9 cellular contexts compared by ENCODE assay signal in the genomic region with DNA sequence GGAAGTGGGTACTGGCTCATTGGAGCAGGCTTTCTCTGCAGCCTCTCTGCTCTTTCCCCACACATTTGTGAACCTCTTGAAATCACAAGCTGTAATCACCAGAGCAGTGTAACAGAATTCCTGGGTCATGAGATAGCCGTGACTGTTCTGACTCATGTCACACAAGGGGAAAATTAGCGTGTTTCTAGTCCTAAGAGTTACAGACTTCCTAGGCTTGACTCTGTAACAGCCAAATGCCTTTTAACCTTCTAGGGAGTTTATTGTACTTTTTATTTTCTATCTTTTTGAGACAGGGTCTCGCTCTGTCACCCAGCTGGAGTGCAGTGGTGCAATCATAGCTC. TPM values are rescaled to one million over a fixed set of nuclear protein-coding genes. Genes with fewer than 3 reads are reported as not detected.
A peak's percentile ranks its signal among the peaks of the same experiment; 100 is the strongest.
DNase-seq lines count a peak whose midpoint lies in the region; ATAC-seq, FAIRE-seq and TF ChIP-seq lines count a peak whose summit lies in the region.
"Had no signal": no experiment of that assay in that cellular context is flagged by ENCODE, and none has a peak within 500 bp of the region (broad histone marks: within the 10 kb centered on the region; RNA-seq: fewer than 3 reads in every experiment).

No MANE protein-coding gene starts in this region.

- no peaks in the 10 kb centered on the region for H3K4me1 Mint-ChIP-seq in activated CD4-positive, alpha-beta memory T cell treated with anti-CD3 and anti-CD28 coated beads, Interleukin-2, amount 10 ng/mL, durations not matched to agents 7 days and 5 days

- DNase-seq in GM12891 (ENCODE audit: insufficient read length, low spot score) (no peak), NCI-H2029 (lab: John Stamatoyannopoulos, UW) (peak; percentile 54), epithelial cell of prostate (ENCODE audit: low read depth, low spot score) (peak; percentile 40), non-pigmented ciliary epithelial cell (ENCODE audit: low read depth) (peak; percentile 86), LoVo (ENCODE audit: low spot score) (no peak), NCI-H1048 (lab: John Stamatoyannopoulos, UW) (no peak)
- no peak for DNase-seq in activated CD4-positive, alpha-beta memory T cell treated with anti-CD3 and anti-CD28 coated beads, Interleukin-2, amount 10 ng/mL, durations not matched to agents 7 days and 5 days

- H3K27ac ChIP-seq in epithelial cell of prostate, result peak overlapping the region; percentile 67
- H3K27ac ChIP-seq: neutrophil had no signal

- ATAC-seq in GM19328 (IDR thresholded peaks at IDR 0.05; ENCODE audit: unreplicated experiment), result no peak

- TF ChIP-seq POLR2A in GM12891 (IDR thresholded peaks at IDR 0.05; ENCODE audit: low read depth, low read length), result no peak

- POLR2A ChIA-PET in activated CD4-positive, alpha-beta memory T cell treated with anti-CD3 and anti-CD28 coated beads, Interleukin-2, amount 10 ng/mL, durations not matched to agents 7 days and 5 days (lab: Charles Lee), result no interaction called here

- CTCF ChIA-PET in activated CD4-positive, alpha-beta memory T cell treated with anti-CD3 and anti-CD28 coated beads, Interleukin-2, amount 10 ng/mL, durations not matched to agents 7 days and 5 days (lab: Charles Lee), result no interaction called here

- H3K27ac Mint-ChIP-seq in activated CD4-positive, alpha-beta memory T cell treated with anti-CD3 and anti-CD28 coated beads, Interleukin-2, amount 10 ng/mL, durations not matched to agents 7 days and 5 days, result no peak overlapping the region

- no peaks in the 10 kb centered on the region for H3K27me3 Mint-ChIP-seq in activated CD4-positive, alpha-beta memory T cell treated with anti-CD3 and anti-CD28 coated beads, Interleukin-2, amount 10 ng/mL, durations not matched to agents 7 days and 5 days

- no peaks in the 10 kb centered on the region for H3K9me3 Mint-ChIP-seq in activated CD4-positive, alpha-beta memory T cell treated with anti-CD3 and anti-CD28 coated beads, Interleukin-2, amount 10 ng/mL, durations not matched to agents 7 days and 5 days

- H3K36me3 Mint-ChIP-seq in activated CD4-positive, alpha-beta memory T cell treated with anti-CD3 and anti-CD28 coated beads, Interleukin-2, amount 10 ng/mL, durations not matched to agents 7 days and 5 days (ENCODE audit: low read depth), result peaks cover 8% of the 10 kb centered on the region

- FAIRE-seq in GM12891 (lab: Jason Lieb, UNC), result peak; percentile 5

- H3K4me3 Mint-ChIP-seq in activated CD4-positive, alpha-beta memory T cell treated with anti-CD3 and anti-CD28 coated beads, Interleukin-2, amount 10 ng/mL, durations not matched to agents 7 days and 5 days, result no peak overlapping the region

TF ChIP-seq in GM12891, 5 proteins besides CTCF, POLR2A, EP300 and RAD21:
- TF ChIP-seq PAX5 (IDR thresholded peaks at IDR 0.05; ENCODE audit: insufficient read depth, low read length, severe bottlenecking) (no peak), POLR2AphosphoS5 (IDR thresholded peaks at IDR 0.05; ENCODE audit: low read depth, low read length) (no peak), SPI1 (IDR thresholded peaks at IDR 0.05; ENCODE audit: low read depth, low read length) (no peak), POU2F2 (IDR thresholded peaks at IDR 0.05; ENCODE audit: low read depth, low read length) (no peak), TAF1 (IDR thresholded peaks at IDR 0.05; ENCODE audit: low read depth, low read length) (no peak)
TF ChIP-seq in GM12891: peak in this region for 0.

RNA-seq across cellular contexts. Expression of a gene that starts 54.7 kb away (rescaled TPM):
- 19.6 TPM for polyA plus RNA-seq in GM12891 (2012; ENCODE audit: low read depth, missing spikeins)
- 10 to 100 TPM; 23.7 to 25.9 TPM for total RNA-seq in activated CD4-positive, alpha-beta memory T cell treated with anti-CD3 and anti-CD28 coated beads, Interleukin-2, amount 10 ng/mL, durations not matched to agents 7 days and 5 days

Comparison
In these comparisons a context has a peak if more than half of its experiments do, and no peak if none do; other contexts are left out.
1. DNase-seq: peak in NCI-H2029 (single experiment), epithelial cell of prostate (single experiment) and non-pigmented ciliary epithelial cell (single experiment); none in GM12891 (single experiment), LoVo (single experiment), NCI-H1048 (single experiment) and activated CD4-positive, alpha-beta memory T cell treated with anti-CD3 and anti-CD28 coated beads, Interleukin-2, amount 10 ng/mL, durations not matched to agents 7 days and 5 days (single experiment).